13 cellular contexts compared by ENCODE assay signal in the genomic region with DNA sequence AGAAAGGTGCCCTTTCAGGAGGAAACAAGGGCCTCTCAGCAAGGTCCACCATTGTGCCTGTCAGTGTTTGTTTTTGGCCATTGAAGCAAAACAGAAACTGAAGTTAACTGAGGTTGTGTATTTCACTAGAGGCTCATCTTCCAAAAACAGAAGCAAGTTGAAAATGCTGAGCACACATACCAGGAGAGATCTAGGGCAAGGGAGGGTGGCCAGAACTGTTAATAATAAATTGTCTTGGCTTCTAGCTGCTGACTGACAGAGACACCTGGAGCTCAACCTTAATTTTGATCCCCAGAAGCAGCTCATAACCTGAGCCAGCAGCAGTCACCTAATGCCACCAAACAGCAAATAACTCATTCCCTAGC. TPM values are rescaled to one million over a fixed set of nuclear protein-coding genes. Genes with fewer than 3 reads are reported as not detected.
DNase-seq lines count a peak whose midpoint lies in the region.
"Had no signal": no experiment of that assay in that cellular context is flagged by ENCODE, and none has a peak within 500 bp of the region (broad histone marks: within the 10 kb centered on the region; RNA-seq: fewer than 3 reads in every experiment).

No MANE protein-coding gene starts in this region.

- peak overlapping the region; percentile 94 for H3K27ac Mint-ChIP-seq in activated naive CD4-positive, alpha-beta T cell treated with anti-CD3 and anti-CD28 coated beads, Interleukin-2, amount 50 U/mL, for 24 hours

- H3K27ac ChIP-seq in thymus (ENCODE audit: low read depth) = peak overlapping the region; percentile 93
- H3K27ac ChIP-seq: foreskin keratinocyte, HL-60 had no signal

- peaks cover 9% of the 10 kb centered on the region for H3K36me3 Mint-ChIP-seq in activated naive CD4-positive, alpha-beta T cell treated with anti-CD3 and anti-CD28 coated beads, Interleukin-2, amount 50 U/mL, for 24 hours

- H3K4me3 ChIP-seq in thymus (ENCODE audit: low read length) = no peak overlapping the region
- H3K4me3 ChIP-seq: HAP-1 had no signal

- no peaks in the 10 kb centered on the region for H3K36me3 ChIP-seq in thymus (ENCODE audit: control insufficient read depth, insufficient read depth)
- H3K36me3 ChIP-seq: HAP-1 had no signal

- H3K9me3 ChIP-seq in thymus (ENCODE audit: control insufficient read depth) = no peaks in the 10 kb centered on the region
- H3K9me3 ChIP-seq: HAP-1 had no signal

- no peaks in the 10 kb centered on the region for H3K27me3 Mint-ChIP-seq in activated naive CD4-positive, alpha-beta T cell treated with anti-CD3 and anti-CD28 coated beads, Interleukin-2, amount 50 U/mL, for 24 hours

- peaks cover 14% of the 10 kb centered on the region for H3K4me1 ChIP-seq in thymus (ENCODE audit: control insufficient read depth, insufficient read depth, low read length)
- H3K4me1 ChIP-seq: foreskin keratinocyte, HAP-1 had no signal

- no peaks in the 10 kb centered on the region for H3K9me3 Mint-ChIP-seq in activated naive CD4-positive, alpha-beta T cell treated with anti-CD3 and anti-CD28 coated beads, Interleukin-2, amount 50 U/mL, for 24 hours

- no peaks in the 10 kb centered on the region for H3K27me3 ChIP-seq in thymus (ENCODE audit: control insufficient read depth, insufficient read depth)
- H3K27me3 ChIP-seq: foreskin keratinocyte had no signal

- H3K4me3 Mint-ChIP-seq in activated naive CD4-positive, alpha-beta T cell treated with anti-CD3 and anti-CD28 coated beads, Interleukin-2, amount 50 U/mL, for 24 hours = peak overlapping the region; percentile 30

- peaks cover 58% of the 10 kb centered on the region for H3K4me1 Mint-ChIP-seq in activated naive CD4-positive, alpha-beta T cell treated with anti-CD3 and anti-CD28 coated beads, Interleukin-2, amount 50 U/mL, for 24 hours

- no peak for DNase-seq in activated naive CD4-positive, alpha-beta T cell treated with Interleukin-2 at 50 U/mL for 16 hours
- peak; percentile 91 for DNase-seq in RPMI8226
- peak; percentile 22 for DNase-seq in iPS-NIHi11 (ENCODE audit: low spot score)
- no peak for DNase-seq in effector CD8-positive, alpha-beta T cell (lab: John Stamatoyannopoulos, UW)
- no peak for DNase-seq in NCI-H82 treated with DMSO at 0.1 percent for 48 hours (lab: John Stamatoyannopoulos, UW; ENCODE audit: unreplicated experiment)
- DNase-seq in KG1 (lab: John Stamatoyannopoulos, UW) = no peak
- DNase-seq: foreskin keratinocyte, mesenchymal stem cell, NCI-H146 had no signal

RNA-seq across cellular contexts. Expression of a gene that starts 5.2 kb away (rescaled TPM):
- 4.2 TPM for polyA plus RNA-seq in thymus

RNA-seq across cellular contexts. Expression of a gene that starts 37.6 kb away (rescaled TPM):
- polyA plus RNA-seq in thymus = 10.5 TPM

RNA-seq across cellular contexts. Expression of a gene that starts 53.0 kb away (rescaled TPM):
- polyA plus RNA-seq in thymus = 8.4 TPM

RNA-seq across cellular contexts. Expression of a gene that starts 55.6 kb away (rescaled TPM):
- polyA plus RNA-seq in thymus = 27.4 TPM

Comparison
In these comparisons a context has a peak if more than half of its experiments do, and no peak if none do; other contexts are left out.
1. DNase-seq: peak in RPMI8226 (single experiment) and iPS-NIHi11 (single experiment); none in activated naive CD4-positive, alpha-beta T cell treated with Interleukin-2 at 50 U/mL for 16 hours (single experiment), effector CD8-positive, alpha-beta T cell (single experiment), NCI-H82 treated with DMSO at 0.1 percent for 48 hours (single experiment) and KG1 (single experiment).